In the genomic region with DNA sequence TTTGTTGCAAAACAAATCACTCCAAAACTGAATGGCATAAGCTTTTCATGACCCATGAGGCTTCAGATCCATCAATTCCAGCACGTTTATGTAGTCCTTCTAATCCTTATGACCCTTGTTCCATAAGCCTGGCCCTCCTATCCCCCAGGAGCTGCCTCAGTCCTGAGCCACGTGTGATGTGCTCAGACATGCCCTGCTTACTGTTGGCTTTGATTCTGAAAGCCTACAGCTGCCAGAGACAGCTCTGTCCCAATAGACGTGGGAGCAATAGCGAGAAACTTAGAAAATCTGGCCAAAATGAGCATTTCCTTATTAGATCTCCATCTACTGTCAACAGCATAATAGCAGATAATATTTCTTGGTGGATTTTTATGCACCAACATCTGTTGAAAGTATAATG, we compare ENCODE assay signal across 16 cellular contexts. TPM values are rescaled to one million over a fixed set of nuclear protein-coding genes. Genes with fewer than 3 reads are reported as not detected.
A peak's percentile ranks its signal among the peaks of the same experiment; 100 is the strongest.
DNase-seq lines count a peak whose midpoint lies in the region; ATAC-seq lines count a peak whose summit lies in the region.
"Had no signal": no experiment of that assay in that cellular context is flagged by ENCODE, and none has a peak within 500 bp of the region (broad histone marks: within the 10 kb centered on the region; RNA-seq: fewer than 3 reads in every experiment).

No MANE protein-coding gene starts in this region.

- DNase-seq in Right ventricle myocardium inferior (ENCODE audit: missing footprints) (no peak), cardiac septum (ENCODE audit: low spot score) (no peak), epithelial cell of prostate (ENCODE audit: low read depth, low spot score) (peak; percentile 5), left lobe of liver (ENCODE audit: low spot score) (peak; percentile 56), DMS153 treated with DMSO at 0.1 percent for 48 hours (lab: John Stamatoyannopoulos, UW; ENCODE audit: unreplicated experiment) (no peak), DMS79 (lab: John Stamatoyannopoulos, UW) (no peak)
- DNase-seq: activated CD8-positive, alpha-beta T cell treated with anti-CD3 and anti-CD28 coated beads for 36 hours; activated effector memory CD4-positive, alpha-beta T cell treated with anti-CD3 and anti-CD28 coated beads, Interleukin-2, amount 50 U/mL, for 16 hours; CD8-positive, alpha-beta memory T cell; head of caudate nucleus; naive B cell; NCI-H1092; NCI-H2171; stimulated activated CD4-positive, alpha-beta T cell treated with anti-CD3 and anti-CD28 coated beads, Interleukin-4, amount 100 ng/mL, for 24 hours had no signal

- peak overlapping the region; percentile 26 for H3K27ac ChIP-seq in epithelial cell of prostate
- H3K27ac ChIP-seq in subcutaneous abdominal adipose tissue (ENCODE audit: low read depth, low read length) = peak overlapping the region; percentile 64

- peaks cover 0 to 32% (median 16%) of the 10 kb centered on the region in 5 donors for H3K4me1 ChIP-seq in subcutaneous abdominal adipose tissue (ENCODE audit: control insufficient read depth in 5 of 5, insufficient read depth in 5 of 5, low read length in 5 of 5)

- no peaks in the 10 kb centered on the region for H3K27me3 ChIP-seq in subcutaneous abdominal adipose tissue (ENCODE audit: control insufficient read depth in 5 of 5, insufficient read depth in 4 of 5, low read length in 5 of 5)

- no peak overlapping the region for H3K4me3 ChIP-seq in subcutaneous abdominal adipose tissue (ENCODE audit: low read depth in 1 of 5, low read length in 5 of 5)

- ATAC-seq in Right ventricle myocardium inferior (peak; percentile 89), left lobe of liver (peak; percentile 82), GM19452 (IDR thresholded peaks at IDR 0.05; ENCODE audit: unreplicated experiment) (no peak)
- ATAC-seq: activated CD8-positive, alpha-beta T cell treated with anti-CD3 and anti-CD28 coated beads for 36 hours had no signal

- intact Hi-C loops in Right ventricle myocardium inferior (cut with DNase I) = no loop called here
- intact Hi-C loops in cardiac septum (cut with DNase I) = no loop called here

- H3K9me3 ChIP-seq in subcutaneous abdominal adipose tissue (ENCODE audit: control insufficient read depth in 5 of 5, low read length in 5 of 5) = peaks cover 0 to 2% (median 0%) of the 10 kb centered on the region in 5 donors

- no peaks in the 10 kb centered on the region for H3K36me3 ChIP-seq in subcutaneous abdominal adipose tissue (ENCODE audit: control insufficient read depth in 5 of 5, insufficient read depth in 5 of 5, low read length in 5 of 5)

- no peak overlapping the region for H3K9ac ChIP-seq in subcutaneous abdominal adipose tissue (ENCODE audit: low read length in 5 of 5)

RNA-seq across cellular contexts. Expression of a gene that starts 33.2 kb away (rescaled TPM):
- 25.0 TPM for total RNA-seq in Right ventricle myocardium inferior
- 28.9 TPM for total RNA-seq in cardiac septum
- total RNA-seq in left lobe of liver = 31.5 TPM

Comparison
In these comparisons a context has a peak if more than half of its experiments do, and no peak if none do; other contexts are left out.
1. DNase-seq: peak in epithelial cell of prostate (single experiment) and left lobe of liver (single experiment); none in Right ventricle myocardium inferior (single experiment), cardiac septum (single experiment), DMS153 treated with DMSO at 0.1 percent for 48 hours (single experiment) and DMS79 (single experiment).